8 cellular contexts compared by ENCODE assay signal in genomic region chr10:123135415-123136141, GRCh38.
DNase-seq lines count a peak whose midpoint lies in the region; ATAC-seq lines count a peak whose summit lies in the region.

HMX3 (plus strand) TSS chr10:123135970; CDS start chr10:123136051, 81 bp downstream.

- H3K27ac ChIP-seq in SK-N-MC (no peak within 1 kb of the TSS), rectal smooth muscle tissue (ENCODE audit: low read depth, low read length) (no peak within 1 kb of the TSS)

- DNase-seq in AG20443 (ENCODE audit: low spot score), result peak; percentile 53
- no peak for DNase-seq in SK-N-MC (ENCODE audit: low read depth, low spot score)
- DNase-seq in ecto neural progenitor cell (ENCODE audit: low spot score), result peak; percentile 82
- no peak for DNase-seq in superior temporal gyrus (ENCODE audit: extremely low spot score)
- no peak for DNase-seq in globus pallidus (ENCODE audit: low spot score)

- H3K9me3 ChIP-seq in SK-N-MC (ENCODE audit: low read depth, low read length), result no peaks in the 10 kb centered on the region

- H3K4me3 ChIP-seq in SK-N-MC, result peak within 1 kb of the TSS; percentile 56
- peak within 1 kb of the TSS; percentile 35 for H3K4me3 ChIP-seq in rectal smooth muscle tissue (ENCODE audit: low read length)

- H3K36me3 ChIP-seq in SK-N-MC (ENCODE audit: insufficient read depth, low read length) (no peaks in the 10 kb centered on the region), rectal smooth muscle tissue (ENCODE audit: control insufficient read depth, insufficient read depth, low read length) (no peaks in the 10 kb centered on the region)

- H3K27me3 ChIP-seq in rectal smooth muscle tissue (ENCODE audit: control insufficient read depth, insufficient read depth, low read length), result peaks cover 69% of the 10 kb centered on the region

- peaks cover 7% of the 10 kb centered on the region for H3K4me1 ChIP-seq in rectal smooth muscle tissue (ENCODE audit: control insufficient read depth, insufficient read depth, low read length)

- no peak within 1 kb of the TSS for H3K9ac ChIP-seq in SK-N-MC (ENCODE audit: insufficient read length)
- H3K9ac ChIP-seq in rectal smooth muscle tissue (ENCODE audit: low read length), result no peak within 1 kb of the TSS

- ATAC-seq in GM21576 (IDR thresholded peaks at IDR 0.05; ENCODE audit: unreplicated experiment) (peak; percentile 39), GM21528 (IDR thresholded peaks at IDR 0.05; ENCODE audit: low FRiP score, unreplicated experiment) (no peak)

Comparison
In these comparisons a context has a peak if more than half of its experiments do, and no peak if none do; other contexts are left out.
1. DNase-seq: peak in AG20443 (single experiment) and ecto neural progenitor cell (single experiment); none in SK-N-MC (single experiment), superior temporal gyrus (single experiment) and globus pallidus (single experiment).